ENCODE assay signal across 1 cellular context in the genomic region with DNA sequence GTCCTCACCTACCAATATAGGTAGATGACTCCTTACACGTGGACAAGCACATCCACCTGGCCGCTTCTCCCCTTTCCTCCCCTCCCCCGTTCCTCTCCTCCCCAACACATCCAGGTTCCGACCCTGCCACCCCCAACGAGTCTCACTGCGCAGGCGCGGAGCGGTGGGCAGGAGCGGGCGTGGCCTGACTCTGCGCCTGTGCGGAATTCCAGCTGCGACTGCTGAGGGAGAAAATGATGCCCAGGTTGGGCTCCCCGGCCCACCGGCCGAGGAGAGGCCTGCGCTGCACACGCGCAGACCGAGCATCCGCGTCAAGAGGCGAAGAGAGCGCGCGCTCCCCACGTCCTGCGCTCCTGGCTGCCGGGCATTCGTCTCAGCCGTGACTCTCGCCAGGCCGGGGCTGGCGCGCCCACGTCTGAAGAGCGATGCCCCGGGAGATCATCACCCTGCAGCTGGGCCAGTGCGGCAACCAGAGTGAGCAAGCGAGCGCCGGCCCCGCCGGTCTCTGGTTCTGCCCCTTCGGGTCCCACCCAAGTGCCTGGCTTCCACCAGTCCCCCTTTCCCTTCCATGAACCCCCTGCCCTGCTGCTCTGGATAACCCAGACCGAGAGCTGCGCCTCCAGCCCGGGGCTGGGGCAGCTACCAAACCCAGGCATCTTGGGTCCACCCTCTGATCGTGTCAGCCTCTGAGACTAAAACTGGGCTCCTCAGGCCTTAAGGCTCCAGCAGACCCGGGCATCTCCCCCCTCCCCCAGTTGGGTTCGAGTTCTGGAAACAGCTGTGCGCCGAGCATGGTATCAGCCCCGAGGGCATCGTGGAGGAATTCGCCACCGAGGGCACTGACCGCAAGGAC.
TF ChIP-seq lines count a peak whose summit lies in the region.

TUBG2 (plus strand) TSS at position 206 of the 853 bp plus-strand sequence; CDS start at position 426, 220 bp downstream.

TF ChIP-seq in HepG2, 621 proteins besides CTCF, POLR2A, EP300 and RAD21 (continued from another document and continues in another):
- TF ChIP-seq, protein P1, sequence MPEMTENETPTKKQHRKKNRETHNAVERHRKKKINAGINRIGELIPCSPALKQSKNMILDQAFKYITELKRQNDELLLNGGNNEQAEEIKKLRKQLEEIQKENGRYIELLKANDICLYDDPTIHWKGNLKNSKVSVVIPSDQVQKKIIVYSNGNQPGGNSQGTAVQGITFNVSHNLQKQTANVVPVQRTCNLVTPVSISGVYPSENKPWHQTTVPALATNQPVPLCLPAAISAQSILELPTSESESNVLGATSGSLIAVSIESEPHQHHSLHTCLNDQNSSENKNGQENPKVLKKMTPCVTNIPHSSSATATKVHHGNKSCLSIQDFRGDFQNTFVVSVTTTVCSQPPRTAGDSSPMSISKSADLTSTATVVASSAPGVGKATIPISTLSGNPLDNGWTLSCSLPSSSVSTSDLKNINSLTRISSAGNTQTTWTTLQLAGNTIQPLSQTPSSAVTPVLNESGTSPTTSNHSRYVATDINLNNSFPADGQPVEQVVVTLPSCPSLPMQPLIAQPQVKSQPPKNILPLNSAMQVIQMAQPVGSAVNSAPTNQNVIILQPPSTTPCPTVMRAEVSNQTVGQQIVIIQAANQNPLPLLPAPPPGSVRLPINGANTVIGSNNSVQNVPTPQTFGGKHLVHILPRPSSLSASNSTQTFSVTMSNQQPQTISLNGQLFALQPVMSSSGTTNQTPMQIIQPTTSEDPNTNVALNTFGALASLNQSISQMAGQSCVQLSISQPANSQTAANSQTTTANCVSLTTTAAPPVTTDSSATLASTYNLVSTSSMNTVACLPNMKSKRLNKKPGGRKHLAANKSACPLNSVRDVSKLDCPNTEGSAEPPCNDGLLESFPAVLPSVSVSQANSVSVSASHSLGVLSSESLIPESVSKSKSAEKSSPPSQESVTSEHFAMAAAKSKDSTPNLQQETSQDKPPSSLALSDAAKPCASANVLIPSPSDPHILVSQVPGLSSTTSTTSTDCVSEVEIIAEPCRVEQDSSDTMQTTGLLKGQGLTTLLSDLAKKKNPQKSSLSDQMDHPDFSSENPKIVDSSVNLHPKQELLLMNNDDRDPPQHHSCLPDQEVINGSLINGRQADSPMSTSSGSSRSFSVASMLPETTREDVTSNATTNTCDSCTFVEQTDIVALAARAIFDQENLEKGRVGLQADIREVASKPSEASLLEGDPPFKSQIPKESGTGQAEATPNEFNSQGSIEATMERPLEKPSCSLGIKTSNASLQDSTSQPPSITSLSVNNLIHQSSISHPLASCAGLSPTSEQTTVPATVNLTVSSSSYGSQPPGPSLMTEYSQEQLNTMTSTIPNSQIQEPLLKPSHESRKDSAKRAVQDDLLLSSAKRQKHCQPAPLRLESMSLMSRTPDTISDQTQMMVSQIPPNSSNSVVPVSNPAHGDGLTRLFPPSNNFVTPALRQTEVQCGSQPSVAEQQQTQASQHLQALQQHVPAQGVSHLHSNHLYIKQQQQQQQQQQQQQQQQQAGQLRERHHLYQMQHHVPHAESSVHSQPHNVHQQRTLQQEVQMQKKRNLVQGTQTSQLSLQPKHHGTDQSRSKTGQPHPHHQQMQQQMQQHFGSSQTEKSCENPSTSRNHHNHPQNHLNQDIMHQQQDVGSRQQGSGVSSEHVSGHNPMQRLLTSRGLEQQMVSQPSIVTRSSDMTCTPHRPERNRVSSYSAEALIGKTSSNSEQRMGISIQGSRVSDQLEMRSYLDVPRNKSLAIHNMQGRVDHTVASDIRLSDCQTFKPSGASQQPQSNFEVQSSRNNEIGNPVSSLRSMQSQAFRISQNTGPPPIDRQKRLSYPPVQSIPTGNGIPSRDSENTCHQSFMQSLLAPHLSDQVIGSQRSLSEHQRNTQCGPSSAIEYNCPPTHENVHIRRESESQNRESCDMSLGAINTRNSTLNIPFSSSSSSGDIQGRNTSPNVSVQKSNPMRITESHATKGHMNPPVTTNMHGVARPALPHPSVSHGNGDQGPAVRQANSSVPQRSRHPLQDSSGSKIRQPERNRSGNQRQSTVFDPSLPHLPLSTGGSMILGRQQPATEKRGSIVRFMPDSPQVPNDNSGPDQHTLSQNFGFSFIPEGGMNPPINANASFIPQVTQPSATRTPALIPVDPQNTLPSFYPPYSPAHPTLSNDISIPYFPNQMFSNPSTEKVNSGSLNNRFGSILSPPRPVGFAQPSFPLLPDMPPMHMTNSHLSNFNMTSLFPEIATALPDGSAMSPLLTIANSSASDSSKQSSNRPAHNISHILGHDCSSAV (CRISPR knock-in tag; IDR thresholded peaks at IDR 0.05; ENCODE audit: borderline replicate concordance), result no peak
- TF ChIP-seq, protein P2, sequence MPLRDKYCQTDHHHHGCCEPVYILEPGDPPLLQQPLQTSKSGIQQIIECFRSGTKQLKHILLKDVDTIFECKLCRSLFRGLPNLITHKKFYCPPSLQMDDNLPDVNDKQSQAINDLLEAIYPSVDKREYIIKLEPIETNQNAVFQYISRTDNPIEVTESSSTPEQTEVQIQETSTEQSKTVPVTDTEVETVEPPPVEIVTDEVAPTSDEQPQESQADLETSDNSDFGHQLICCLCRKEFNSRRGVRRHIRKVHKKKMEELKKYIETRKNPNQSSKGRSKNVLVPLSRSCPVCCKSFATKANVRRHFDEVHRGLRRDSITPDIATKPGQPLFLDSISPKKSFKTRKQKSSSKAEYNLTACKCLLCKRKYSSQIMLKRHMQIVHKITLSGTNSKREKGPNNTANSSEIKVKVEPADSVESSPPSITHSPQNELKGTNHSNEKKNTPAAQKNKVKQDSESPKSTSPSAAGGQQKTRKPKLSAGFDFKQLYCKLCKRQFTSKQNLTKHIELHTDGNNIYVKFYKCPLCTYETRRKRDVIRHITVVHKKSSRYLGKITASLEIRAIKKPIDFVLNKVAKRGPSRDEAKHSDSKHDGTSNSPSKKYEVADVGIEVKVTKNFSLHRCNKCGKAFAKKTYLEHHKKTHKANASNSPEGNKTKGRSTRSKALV (CRISPR knock-in tag; IDR thresholded peaks at IDR 0.05), result peak; percentile 94
- TF ChIP-seq SMARCC2 (IDR thresholded peaks at IDR 0.05), result no peak
- TF ChIP-seq PAF1 (CRISPR knock-in tag; IDR thresholded peaks at IDR 0.05), result no peak
- TF ChIP-seq, protein P3, sequence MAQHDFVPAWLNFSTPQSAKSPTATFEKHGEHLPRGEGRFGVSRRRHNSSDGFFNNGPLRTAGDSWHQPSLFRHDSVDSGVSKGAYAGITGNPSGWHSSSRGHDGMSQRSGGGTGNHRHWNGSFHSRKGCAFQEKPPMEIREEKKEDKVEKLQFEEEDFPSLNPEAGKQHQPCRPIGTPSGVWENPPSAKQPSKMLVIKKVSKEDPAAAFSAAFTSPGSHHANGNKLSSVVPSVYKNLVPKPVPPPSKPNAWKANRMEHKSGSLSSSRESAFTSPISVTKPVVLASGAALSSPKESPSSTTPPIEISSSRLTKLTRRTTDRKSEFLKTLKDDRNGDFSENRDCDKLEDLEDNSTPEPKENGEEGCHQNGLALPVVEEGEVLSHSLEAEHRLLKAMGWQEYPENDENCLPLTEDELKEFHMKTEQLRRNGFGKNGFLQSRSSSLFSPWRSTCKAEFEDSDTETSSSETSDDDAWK (CRISPR knock-in tag; IDR thresholded peaks at IDR 0.05), result no peak
- TF ChIP-seq SP5 (CRISPR knock-in tag; IDR thresholded peaks at IDR 0.05; ENCODE audit: borderline replicate concordance, low read depth), result peak; percentile 44; the same call in 1 of the 2 replicates
- peak; percentile 76; the same call in 1 of the 2 replicates for TF ChIP-seq MXD4 (CRISPR knock-in tag; IDR thresholded peaks at IDR 0.05)
- 0 out of 2 replicates have a peak, but pooled peaks have one; percentile 7 for TF ChIP-seq GMEB2 (CRISPR knock-in tag; IDR thresholded peaks at IDR 0.05; ENCODE audit: low read depth)
- peak; percentile 35; the same call in 1 of the 2 replicates for TF ChIP-seq MXD3 (CRISPR knock-in tag; IDR thresholded peaks at IDR 0.05)
- no peak for TF ChIP-seq ZBTB3 (CRISPR knock-in tag; IDR thresholded peaks at IDR 0.05; ENCODE audit: borderline replicate concordance, low read depth)
- no peak for TF ChIP-seq MBD4 (IDR thresholded peaks at IDR 0.05; ENCODE audit: borderline replicate concordance, low read length)
- TF ChIP-seq CREBL2 (CRISPR knock-in tag; IDR thresholded peaks at IDR 0.05; ENCODE audit: borderline replicate concordance), result peak; percentile 70; the same call in 1 of the 2 replicates
- TF ChIP-seq ZNF24 (IDR thresholded peaks at IDR 0.05), result no peak
- TF ChIP-seq SKI (IDR thresholded peaks at IDR 0.05; ENCODE audit: partially characterized antibody), result no peak
- TF ChIP-seq TAF15 (IDR thresholded peaks at IDR 0.05; ENCODE audit: low read depth, low read length, poor library complexity, severe bottlenecking), result peak; percentile 85
- TF ChIP-seq SRF (IDR thresholded peaks at IDR 0.05; ENCODE audit: low read depth, low read length), result no peak
- TF ChIP-seq HOMEZ (CRISPR knock-in tag; IDR thresholded peaks at IDR 0.05; ENCODE audit: low read depth), result peak; percentile 31; the same call in 1 of the 2 replicates
- peak; percentile 88 for TF ChIP-seq MTERF4 (CRISPR knock-in tag; IDR thresholded peaks at IDR 0.05)
- 0 out of 2 replicates have a peak, but pooled peaks have one; percentile 81 for TF ChIP-seq MYNN (CRISPR knock-in tag; IDR thresholded peaks at IDR 0.05; ENCODE audit: low read depth)
- TF ChIP-seq SALL1 (CRISPR knock-in tag; IDR thresholded peaks at IDR 0.05), result peak; percentile 78
- no peak for TF ChIP-seq U2AF2 (IDR thresholded peaks at IDR 0.05; ENCODE audit: low read depth, low read length)
- TF ChIP-seq ZFP36 (IDR thresholded peaks at IDR 0.05; ENCODE audit: borderline replicate concordance, low read depth, low read length, partially characterized antibody), result no peak
- TF ChIP-seq, protein P4, sequence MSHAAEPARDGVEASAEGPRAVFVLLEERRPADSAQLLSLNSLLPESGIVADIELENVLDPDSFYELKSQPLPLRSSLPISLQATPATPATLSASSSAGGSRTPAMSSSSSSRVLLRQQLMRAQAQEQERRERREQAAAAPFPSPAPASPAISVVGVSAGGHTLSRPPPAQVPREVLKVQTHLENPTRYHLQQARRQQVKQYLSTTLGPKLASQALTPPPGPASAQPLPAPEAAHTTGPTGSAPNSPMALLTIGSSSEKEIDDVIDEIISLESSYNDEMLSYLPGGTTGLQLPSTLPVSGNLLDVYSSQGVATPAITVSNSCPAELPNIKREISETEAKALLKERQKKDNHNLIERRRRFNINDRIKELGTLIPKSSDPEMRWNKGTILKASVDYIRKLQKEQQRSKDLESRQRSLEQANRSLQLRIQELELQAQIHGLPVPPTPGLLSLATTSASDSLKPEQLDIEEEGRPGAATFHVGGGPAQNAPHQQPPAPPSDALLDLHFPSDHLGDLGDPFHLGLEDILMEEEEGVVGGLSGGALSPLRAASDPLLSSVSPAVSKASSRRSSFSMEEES (CRISPR knock-in tag; IDR thresholded peaks at IDR 0.05), result no peak
- no peak for TF ChIP-seq ZNF207 (IDR thresholded peaks at IDR 0.05; ENCODE audit: borderline replicate concordance)
- TF ChIP-seq TRIM22 (IDR thresholded peaks at IDR 0.05), result no peak
